8 cellular contexts compared by ENCODE assay signal in genomic region chr3:143674100-143674968, GRCh38.
A peak's percentile ranks its signal among the peaks of the same experiment; 100 is the strongest.
DNase-seq lines count a peak whose midpoint lies in the region; ATAC-seq and TF ChIP-seq lines count a peak whose summit lies in the region.

No MANE protein-coding gene starts in this region.

- H3K9me3 ChIP-seq in NT2/D1 (ENCODE audit: insufficient read depth, low read length) (no peaks in the 10 kb centered on the region), esophagus squamous epithelium (no peaks in the 10 kb centered on the region)

- H3K4me3 Mint-ChIP-seq in nephron = no peak overlapping the region

- peak; percentile 10 for DNase-seq in DMS153 (lab: John Stamatoyannopoulos, UW)
- peak in 63 of 76 experiments; percentile 2 to 80 (median 33) for DNase-seq in HUDEP-2 (lab: John Stamatoyannopoulos, UW; ENCODE audit: unreplicated experiment in 76 of 76)
- peak; percentile 80 for DNase-seq in NT2/D1 (ENCODE audit: low read depth, low spot score)
- DNase-seq in activated T-cell treated with anti-CD3 and anti-CD28 coated beads for 4 hours = peak; percentile 76
- peak; percentile 27 for DNase-seq in esophagus squamous epithelium (lab: John Stamatoyannopoulos, UW)
- peak; percentile 5 to 85 (median 58) for DNase-seq in stimulated activated naive CD4-positive, alpha-beta T cell (lab: John Stamatoyannopoulos, UW)

- intact Hi-C loops in esophagus squamous epithelium (cut with DNase I) = no loop called here

- H3K27ac Mint-ChIP-seq in nephron = peak overlapping the region in 2 of 3 experiments; percentile 52 to 55

- TF ChIP-seq POLR2A in esophagus squamous epithelium (IDR thresholded peaks at IDR 0.05) = no peak

- TF ChIP-seq CTCF in esophagus squamous epithelium (IDR thresholded peaks at IDR 0.05) (peak; percentile 70 to 94 (median 85)), nephron (IDR thresholded peaks at IDR 0.05; ENCODE audit: unreplicated experiment in 3 of 3) (peak; percentile 89 to 93 (median 92))

- no peaks in the 10 kb centered on the region for H3K36me3 ChIP-seq in NT2/D1 (ENCODE audit: insufficient read depth, insufficient read length, low read length)
- H3K36me3 ChIP-seq in esophagus squamous epithelium = no peaks in the 10 kb centered on the region

- H3K27me3 Mint-ChIP-seq in nephron (ENCODE audit: low read depth) = peaks cover 7% of the 10 kb centered on the region

- no peaks in the 10 kb centered on the region for H3K36me3 Mint-ChIP-seq in nephron (ENCODE audit: low read depth)

- H3K27ac ChIP-seq in esophagus squamous epithelium = no peak overlapping the region

- 35 to 59% methylated on average over 5 to 10 of the region's 10 CpGs for WGBS in esophagus squamous epithelium, 2 donors

- no peaks in the 10 kb centered on the region for H3K9me3 Mint-ChIP-seq in nephron

- no peak overlapping the region for H3K4me3 ChIP-seq in NT2/D1 (ENCODE audit: insufficient read length, low read depth)
- H3K4me3 ChIP-seq in esophagus squamous epithelium = no peak overlapping the region

- ATAC-seq in GM21526 (IDR thresholded peaks at IDR 0.05; ENCODE audit: low FRiP score, unreplicated experiment) = peak; percentile 67

- no peak overlapping the region for H3K9ac ChIP-seq in NT2/D1 (ENCODE audit: insufficient read length, low read depth)

- peaks cover 31% of the 10 kb centered on the region for H3K4me1 Mint-ChIP-seq in nephron

- H3K4me1 ChIP-seq in NT2/D1 (ENCODE audit: insufficient read depth, insufficient read length) = no peaks in the 10 kb centered on the region
- H3K4me1 ChIP-seq in esophagus squamous epithelium = peaks cover 0 to 6% (median 0%) of the 10 kb centered on the region in 3 donors

- H3K27me3 ChIP-seq in NT2/D1 (ENCODE audit: insufficient read depth, insufficient read length) (no peaks in the 10 kb centered on the region), esophagus squamous epithelium (no peaks in the 10 kb centered on the region)

Comparison
In these comparisons a context has a peak if more than half of its experiments do, and no peak if none do; other contexts are left out.
1. DNase-seq: peak in every context shown above with its lines; median percentile 80 in NT2/D1; 76 in activated T-cell treated with anti-CD3 and anti-CD28 coated beads for 4 hours; 58 in stimulated activated naive CD4-positive, alpha-beta T cell; 33 in HUDEP-2; 27 in esophagus squamous epithelium; 10 in DMS153.